Comparison of ENCODE assay signal across 10 cellular contexts in the genomic region with DNA sequence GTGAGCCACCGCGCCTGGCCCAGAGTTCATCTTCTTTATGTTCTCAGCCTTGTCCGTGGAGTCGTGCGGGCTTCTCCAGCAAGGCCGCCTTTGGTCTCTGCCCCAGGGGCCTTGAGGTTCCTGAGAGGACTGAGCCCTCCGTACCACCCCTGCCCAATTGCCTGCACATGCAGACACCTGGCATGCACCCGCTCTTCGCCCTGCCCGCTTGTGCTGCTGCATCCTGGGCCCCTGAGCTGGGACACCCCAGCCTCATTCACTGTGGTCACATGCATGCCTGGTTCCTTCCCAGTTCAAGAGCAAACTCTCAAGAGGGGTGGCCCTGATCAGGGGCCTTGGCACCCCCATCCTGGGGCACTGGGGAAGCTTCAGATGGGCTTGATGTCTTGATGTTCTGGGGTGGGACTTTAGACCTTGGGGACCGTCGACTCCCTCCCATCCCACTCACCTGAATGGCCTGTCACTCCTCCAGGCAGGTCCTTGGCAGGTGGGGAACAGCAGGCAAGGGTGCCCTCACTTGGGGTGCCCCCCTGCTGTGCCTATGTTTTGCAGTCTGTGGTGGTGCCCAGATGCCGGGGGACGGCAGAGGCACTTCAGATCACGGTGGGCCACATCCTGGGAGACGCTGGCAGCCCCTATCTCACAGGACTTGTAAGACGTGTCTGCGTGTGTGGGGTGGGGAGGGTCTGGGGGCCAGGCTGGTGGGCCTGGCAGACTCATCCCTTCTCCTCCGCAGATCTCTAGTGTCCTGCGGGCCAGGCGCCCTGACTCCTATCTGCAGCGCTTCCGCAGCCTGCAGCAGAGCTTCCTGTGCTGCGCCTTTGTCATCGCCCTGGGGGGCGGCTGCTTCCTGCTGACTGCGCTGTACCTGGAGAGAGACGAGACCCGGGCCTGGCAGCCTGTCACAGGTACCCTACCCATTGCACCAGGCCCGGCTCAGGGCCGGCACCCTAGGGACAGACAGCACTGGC. TPM values are rescaled to one million over a fixed set of nuclear protein-coding genes. Genes with fewer than 3 reads are reported as not detected.
DNase-seq lines count a peak whose midpoint lies in the region; ATAC-seq and TF ChIP-seq lines count a peak whose summit lies in the region.
"Had no signal": no experiment of that assay in that cellular context is flagged by ENCODE, and none has a peak within 500 bp of the region (broad histone marks: within the 10 kb centered on the region; RNA-seq: fewer than 3 reads in every experiment).

No MANE protein-coding gene starts in this region.

- CTCF ChIA-PET in CD4-positive, alpha-beta T cell (lab: Charles Lee) = no interaction called here
- CTCF ChIA-PET in activated CD4-positive, alpha-beta memory T cell treated with anti-CD3 and anti-CD28 coated beads for 36 hours (lab: Charles Lee) = interaction anchor here (0.6 to 1.0 kb wide), 4 partner anchors 34 to 121 kb away, joined by 3 to 5 read pairs (median 3); no protein-coding TSS in a partner anchor

- peak; percentile 95 for ATAC-seq in CD4-positive, alpha-beta T cell (ENCODE audit: poor library complexity)
- ATAC-seq in central memory CD8-positive, alpha-beta T cell (replicated peaks; ENCODE audit: extremely low read depth, poor library complexity, severe bottlenecking) = peak; percentile 94
- ATAC-seq in HG03159 (IDR thresholded peaks at IDR 0.05; ENCODE audit: unreplicated experiment) (no peak), GM18907 (IDR thresholded peaks at IDR 0.05; ENCODE audit: unreplicated experiment) (no peak), GM19452 (IDR thresholded peaks at IDR 0.05; ENCODE audit: unreplicated experiment) (no peak)

- H3K4me3 ChIP-seq in H7 (ENCODE audit: insufficient read depth, low read depth, low read length) = no peak overlapping the region

- H3K9me3 Mint-ChIP-seq in CD4-positive, alpha-beta T cell = no peaks in the 10 kb centered on the region
- no peaks in the 10 kb centered on the region for H3K9me3 Mint-ChIP-seq in activated CD4-positive, alpha-beta memory T cell treated with anti-CD3 and anti-CD28 coated beads for 36 hours
- no peaks in the 10 kb centered on the region for H3K9me3 Mint-ChIP-seq in central memory CD8-positive, alpha-beta T cell

- H3K36me3 Mint-ChIP-seq in CD4-positive, alpha-beta T cell (ENCODE audit: low read depth) = peaks cover 16% of the 10 kb centered on the region
- no peaks in the 10 kb centered on the region for H3K36me3 Mint-ChIP-seq in activated CD4-positive, alpha-beta memory T cell treated with anti-CD3 and anti-CD28 coated beads for 36 hours
- H3K36me3 Mint-ChIP-seq in central memory CD8-positive, alpha-beta T cell (ENCODE audit: insufficient read depth) = peaks cover 1% of the 10 kb centered on the region

- no peaks in the 10 kb centered on the region for H3K9me3 ChIP-seq in CD4-positive, alpha-beta T cell (ENCODE audit: control insufficient read depth, low read length)

- POLR2A ChIA-PET in CD4-positive, alpha-beta T cell (lab: Charles Lee) = interaction anchor here (1.0 to 2.3 kb wide), 5 partner anchors 11 to 342 kb away, joined by 3 to 21 read pairs (median 4); partner anchors contain the start of genes MYBBP1A and SPNS2
- POLR2A ChIA-PET in activated CD4-positive, alpha-beta memory T cell treated with anti-CD3 and anti-CD28 coated beads for 36 hours (lab: Charles Lee) = interaction anchor here (0.7 to 1.4 kb wide), 2 partner anchors 13 to 706 kb away, joined by 3 read pairs; partner anchors contain the start of gene SPNS2

- H3K4me1 Mint-ChIP-seq in CD4-positive, alpha-beta T cell (ENCODE audit: low read depth) = peaks cover 46% of the 10 kb centered on the region
- H3K4me1 Mint-ChIP-seq in activated CD4-positive, alpha-beta memory T cell treated with anti-CD3 and anti-CD28 coated beads for 36 hours (ENCODE audit: low read depth) = peaks cover 38% of the 10 kb centered on the region
- peaks cover 54% of the 10 kb centered on the region for H3K4me1 Mint-ChIP-seq in central memory CD8-positive, alpha-beta T cell

- peak overlapping the region; percentile 91 for H3K4me3 Mint-ChIP-seq in CD4-positive, alpha-beta T cell
- H3K4me3 Mint-ChIP-seq in activated CD4-positive, alpha-beta memory T cell treated with anti-CD3 and anti-CD28 coated beads for 36 hours = peak overlapping the region; percentile 82
- peak overlapping the region; percentile 89 for H3K4me3 Mint-ChIP-seq in central memory CD8-positive, alpha-beta T cell

- H3K27ac ChIP-seq in CD4-positive, alpha-beta T cell (ENCODE audit: low read depth, low read length) = peak overlapping the region; percentile 49

- peak; percentile 24 to 70 (median 52) for DNase-seq in CD4-positive, alpha-beta T cell
- DNase-seq in activated CD4-positive, alpha-beta memory T cell treated with anti-CD3 and anti-CD28 coated beads for 36 hours = peak; percentile 69
- DNase-seq in central memory CD8-positive, alpha-beta T cell (ENCODE audit: low spot score in 2 of 2) = no peak
- DNase-seq in stimulated activated CD4-positive, alpha-beta T cell treated with anti-CD3 and anti-CD28 coated beads, Interleukin-4, amount 100 ng/mL, for 1 hour = peak; percentile 59
- no peak for DNase-seq in H7
- DNase-seq: midbrain, substantia nigra had no signal

- TF ChIP-seq CTCF in CD4-positive, alpha-beta T cell (IDR thresholded peaks at IDR 0.05) = no peak

- no peaks in the 10 kb centered on the region for H3K27me3 Mint-ChIP-seq in CD4-positive, alpha-beta T cell
- H3K27me3 Mint-ChIP-seq in activated CD4-positive, alpha-beta memory T cell treated with anti-CD3 and anti-CD28 coated beads for 36 hours = no peaks in the 10 kb centered on the region
- no peaks in the 10 kb centered on the region for H3K27me3 Mint-ChIP-seq in central memory CD8-positive, alpha-beta T cell

- peak overlapping the region; percentile 92 for H3K27ac Mint-ChIP-seq in CD4-positive, alpha-beta T cell
- peak overlapping the region; percentile 70 for H3K27ac Mint-ChIP-seq in activated CD4-positive, alpha-beta memory T cell treated with anti-CD3 and anti-CD28 coated beads for 36 hours
- peak overlapping the region; percentile 92 for H3K27ac Mint-ChIP-seq in central memory CD8-positive, alpha-beta T cell (ENCODE audit: low read depth)

- intact Hi-C loops in CD4-positive, alpha-beta T cell (cut with DNase I, micrococcal nuclease) = no loop called here
- intact Hi-C loops in activated CD4-positive, alpha-beta memory T cell treated with anti-CD3 and anti-CD28 coated beads for 36 hours (cut with micrococcal nuclease) = no loop called here

- no peaks in the 10 kb centered on the region for H3K27me3 ChIP-seq in CD4-positive, alpha-beta T cell (ENCODE audit: control insufficient read depth, insufficient read depth, low read length)
- no peaks in the 10 kb centered on the region for H3K27me3 ChIP-seq in H7 (ENCODE audit: control insufficient read depth, insufficient read depth, low read length)

- no peaks in the 10 kb centered on the region for H3K36me3 ChIP-seq in H7 (replicated peaks; ENCODE audit: control insufficient read depth, insufficient read depth, low read length)

RNA-seq across cellular contexts. Expression of gene SPNS2, which starts 12.7 kb away (rescaled TPM):
- total RNA-seq in CD4-positive, alpha-beta T cell = under 1 TPM; 0.33 to 0.53 TPM
- total RNA-seq in activated CD4-positive, alpha-beta memory T cell treated with anti-CD3 and anti-CD28 coated beads for 36 hours = under 1 TPM; 0.15 to 0.24 TPM
- total RNA-seq in H7 (2014; rRNA removed; shearing (Covaris generic)) = 1.8 and 2.1 TPM in 2 replicates

RNA-seq across cellular contexts. Expression of gene SPNS3, which starts 52.2 kb away (rescaled TPM):
- total RNA-seq in CD4-positive, alpha-beta T cell = 1 to 10 TPM; 2.3 to 2.5 TPM
- 1 to 10 TPM; 6.6 to 6.7 TPM for total RNA-seq in activated CD4-positive, alpha-beta memory T cell treated with anti-CD3 and anti-CD28 coated beads for 36 hours
- total RNA-seq in H7 (2014; rRNA removed; shearing (Covaris generic)) = 0.52 TPM in 1 of 2 replicates, not detected in the other

Comparison
In these comparisons a context has a peak if more than half of its experiments do, and no peak if none do; other contexts are left out.
1. ATAC-seq: peak in CD4-positive, alpha-beta T cell (single experiment) and central memory CD8-positive, alpha-beta T cell (single experiment); none in HG03159 (single experiment), GM18907 (single experiment) and GM19452 (single experiment).
2. DNase-seq: peak in CD4-positive, alpha-beta T cell (10 of 10), activated CD4-positive, alpha-beta memory T cell treated with anti-CD3 and anti-CD28 coated beads for 36 hours (single experiment) and stimulated activated CD4-positive, alpha-beta T cell treated with anti-CD3 and anti-CD28 coated beads, Interleukin-4, amount 100 ng/mL, for 1 hour (single experiment); none in central memory CD8-positive, alpha-beta T cell (0 of 2) and H7 (single experiment).
3. Peak in every context shown above with its lines, with median percentiles within 50 percentile points of each other: H3K27ac Mint-ChIP-seq and H3K4me3 Mint-ChIP-seq.